14 cellular contexts compared by ENCODE assay signal in the genomic region with DNA sequence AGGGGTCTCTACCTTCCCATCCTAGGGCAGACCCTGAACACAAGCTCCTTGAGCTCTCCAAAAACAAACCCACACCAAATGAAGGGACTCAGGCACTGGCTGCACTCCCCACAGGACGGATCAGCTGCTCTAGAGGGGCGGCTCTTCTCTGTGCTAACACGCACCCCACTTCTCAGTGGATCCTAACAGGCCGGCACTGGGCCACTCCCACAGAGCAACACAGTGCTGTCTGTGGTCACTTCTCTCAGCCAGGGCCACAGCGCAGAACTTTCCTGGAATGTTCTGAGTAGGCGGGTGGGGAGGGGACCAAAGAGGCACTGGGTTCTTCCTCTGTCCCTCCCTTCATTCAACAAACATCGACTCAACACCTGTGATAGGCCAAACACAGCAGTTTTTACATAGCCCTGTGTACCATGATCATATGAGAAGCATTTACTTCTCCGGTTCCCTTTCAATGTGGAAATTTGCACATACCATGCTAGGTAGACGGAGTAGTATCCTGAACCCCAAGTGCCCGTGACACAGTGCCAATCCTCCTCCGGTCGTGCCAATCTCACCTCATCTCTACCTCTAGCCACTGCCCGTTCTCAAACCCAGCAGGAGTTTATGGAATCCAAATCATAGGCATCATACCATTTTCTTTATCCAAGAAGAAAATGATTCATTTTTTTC.
DNase-seq lines count a peak whose midpoint lies in the region; ATAC-seq and TF ChIP-seq lines count a peak whose summit lies in the region.
"Had no signal": no experiment of that assay in that cellular context is flagged by ENCODE, and none has a peak within 500 bp of the region (broad histone marks: within the 10 kb centered on the region; RNA-seq: fewer than 3 reads in every experiment).

No MANE protein-coding gene starts in this region.

- no peak for TF ChIP-seq CTCF in brain (conservative IDR thresholded peaks at IDR 0.05)
- TF ChIP-seq CTCF in nephron progenitor cell (IDR thresholded peaks at IDR 0.05) = no peak
- no peak for TF ChIP-seq CTCF in tibial nerve (IDR thresholded peaks at IDR 0.05)
- no peak for TF ChIP-seq CTCF in Calu3 (IDR thresholded peaks at IDR 0.05; ENCODE audit: unreplicated experiment)

- no TSS peak for BruUV-seq in Calu3 (replicated peaks; lab: Mats Ljungman, UMichigan)

- no peak for TF ChIP-seq POLR2A in tibial nerve (IDR thresholded peaks at IDR 0.05)

- WGBS in tibial nerve, 2 donors = 59 to 68% methylated on average over 8 to 13 of the region's 13 CpGs

- H3K36me3 Mint-ChIP-seq in activated CD4-positive, alpha-beta T cell treated with anti-CD3 and anti-CD28 coated beads, Interleukin-2, amount 10 ng/mL, durations not matched to agents 7 days and 5 days (ENCODE audit: low read depth) = peaks cover 5% of the 10 kb centered on the region
- H3K36me3 Mint-ChIP-seq in brain = peaks cover 62% of the 10 kb centered on the region
- peaks cover 36% of the 10 kb centered on the region for H3K36me3 Mint-ChIP-seq in nephron progenitor cell (ENCODE audit: low read depth)
- peaks cover 5% of the 10 kb centered on the region for H3K36me3 Mint-ChIP-seq in Calu3 (ENCODE audit: insufficient read depth, unreplicated experiment)
- H3K36me3 Mint-ChIP-seq: mesothelial cell of epicardium had no signal

- H3K4me3 Mint-ChIP-seq in activated CD4-positive, alpha-beta T cell treated with anti-CD3 and anti-CD28 coated beads, Interleukin-2, amount 10 ng/mL, durations not matched to agents 7 days and 5 days = no peak overlapping the region
- H3K4me3 Mint-ChIP-seq in brain (peak overlapping the region in 2 of 5 experiments; percentile 32 to 64), nephron progenitor cell (no peak overlapping the region), Calu3 (ENCODE audit: low read depth, unreplicated experiment) (no peak overlapping the region)
- H3K4me3 Mint-ChIP-seq: mesothelial cell of epicardium had no signal

- H3K4me3 ChIP-seq in tibial nerve = no peak overlapping the region

- no peaks in the 10 kb centered on the region for H3K27me3 ChIP-seq in tibial nerve

- no peaks in the 10 kb centered on the region for H3K27me3 Mint-ChIP-seq in activated CD4-positive, alpha-beta T cell treated with anti-CD3 and anti-CD28 coated beads, Interleukin-2, amount 10 ng/mL, durations not matched to agents 7 days and 5 days
- H3K27me3 Mint-ChIP-seq in brain = no peaks in the 10 kb centered on the region
- H3K27me3 Mint-ChIP-seq in nephron progenitor cell (ENCODE audit: low read depth, poor library complexity) = peaks cover 3% of the 10 kb centered on the region
- H3K27me3 Mint-ChIP-seq in Calu3 (ENCODE audit: unreplicated experiment) = no peaks in the 10 kb centered on the region

- POLR2A ChIA-PET in activated CD4-positive, alpha-beta T cell treated with anti-CD3 and anti-CD28 coated beads, Interleukin-2, amount 10 ng/mL, durations not matched to agents 7 days and 5 days (lab: Charles Lee) = no interaction called here

- no peaks in the 10 kb centered on the region for H3K9me3 Mint-ChIP-seq in activated CD4-positive, alpha-beta T cell treated with anti-CD3 and anti-CD28 coated beads, Interleukin-2, amount 10 ng/mL, durations not matched to agents 7 days and 5 days
- H3K9me3 Mint-ChIP-seq in brain (no peaks in the 10 kb centered on the region), nephron progenitor cell (no peaks in the 10 kb centered on the region), Calu3 (ENCODE audit: low read depth, unreplicated experiment) (no peaks in the 10 kb centered on the region)
- H3K9me3 Mint-ChIP-seq: mesothelial cell of epicardium had no signal

- no peak for TF ChIP-seq EP300 in tibial nerve (IDR thresholded peaks at IDR 0.05)

- peak overlapping the region in 3 of 4 donors; percentile 24 to 79 (median 70) for H3K27ac ChIP-seq in tibial nerve

- no peaks in the 10 kb centered on the region for H3K9me3 ChIP-seq in tibial nerve

- no peak for DNase-seq in activated CD4-positive, alpha-beta T cell treated with anti-CD3 and anti-CD28 coated beads, Interleukin-2, amount 10 ng/mL, durations not matched to agents 7 days and 5 days
- no peak for DNase-seq in activated CD4-positive, alpha-beta T cell treated with anti-CD3 and anti-CD28 coated beads for 1 hour
- no peak for DNase-seq in nephron progenitor cell
- DNase-seq in tibial nerve (ENCODE audit: low spot score in 2 of 2) = no peak
- no peak for DNase-seq in Calu3
- DNase-seq: activated naive CD4-positive, alpha-beta T cell treated with anti-CD3 and anti-CD28 coated beads, Interleukin-2, amount 50 U/mL, for 16 hours; DMS 273 treated with DMSO at 0.1 percent for 48 hours; NCI-H187 treated with DMSO at 0.1 percent for 48 hours; Right ventricle myocardium superior; stimulated activated naive CD4-positive, alpha-beta T cell treated with Interleukin-2 at 50 U/mL for 16 hours had no signal

- CTCF ChIA-PET in activated CD4-positive, alpha-beta T cell treated with anti-CD3 and anti-CD28 coated beads, Interleukin-2, amount 10 ng/mL, durations not matched to agents 7 days and 5 days (lab: Charles Lee) = interaction anchor here (0.9 kb wide), 1 partner anchor 25 kb away, joined by 3 read pairs; no protein-coding TSS in a partner anchor
- CTCF ChIA-PET in Calu3 (lab: Charles Lee) = no interaction called here

- no peak for ATAC-seq in HG02798 (IDR thresholded peaks at IDR 0.05; ENCODE audit: poor library complexity, unreplicated experiment)
- ATAC-seq in GM19328 (IDR thresholded peaks at IDR 0.05; ENCODE audit: unreplicated experiment) = no peak

- H3K4me1 ChIP-seq in tibial nerve = peaks cover 0 to 86% (median 32%) of the 10 kb centered on the region in 4 donors

- intact Hi-C loops in Calu3 (cut with micrococcal nuclease; ENCODE audit: unreplicated experiment) = no loop called here

- peaks cover 0 to 41% (median 0%) of the 10 kb centered on the region in 3 donors for H3K36me3 ChIP-seq in tibial nerve

- no peaks in the 10 kb centered on the region for H3K4me1 Mint-ChIP-seq in activated CD4-positive, alpha-beta T cell treated with anti-CD3 and anti-CD28 coated beads, Interleukin-2, amount 10 ng/mL, durations not matched to agents 7 days and 5 days
- peaks cover 97% of the 10 kb centered on the region for H3K4me1 Mint-ChIP-seq in brain
- peaks cover 67% of the 10 kb centered on the region for H3K4me1 Mint-ChIP-seq in nephron progenitor cell
- no peaks in the 10 kb centered on the region for H3K4me1 Mint-ChIP-seq in Calu3 (ENCODE audit: low read depth, unreplicated experiment)

- H3K27ac Mint-ChIP-seq in activated CD4-positive, alpha-beta T cell treated with anti-CD3 and anti-CD28 coated beads, Interleukin-2, amount 10 ng/mL, durations not matched to agents 7 days and 5 days = peak overlapping the region; percentile 32
- peak overlapping the region; percentile 20 to 96 (median 90) for H3K27ac Mint-ChIP-seq in brain
- peak overlapping the region; percentile 96 for H3K27ac Mint-ChIP-seq in nephron progenitor cell
- H3K27ac Mint-ChIP-seq in Calu3 (ENCODE audit: unreplicated experiment) = no peak overlapping the region
- H3K27ac Mint-ChIP-seq: mesothelial cell of epicardium had no signal
